Comparison of ENCODE assay signal across 29 cellular contexts in genomic region chr7:1480670-1481069, GRCh38.
"Had no signal": no experiment of that assay in that cellular context is flagged by ENCODE, and none has a peak within 500 bp of the region (broad histone marks: within the 10 kb centered on the region; RNA-seq: fewer than 3 reads in every experiment).

No MANE protein-coding gene starts in this region.

- FAIRE-seq: islet of Langerhans, kidney had no signal

- H3K36me3 Mint-ChIP-seq: immature natural killer cell had no signal

- H3K4me1 Mint-ChIP-seq: immature natural killer cell; nephron; neural crest cell; stimulated activated naive B cell treated with anti-CD40 and anti-IgM and Interleukin-4, amounts not matched to agents 10 μg/mL and 1 μg/mL and 100 μg/mL, for 72 hours had no signal

- H3K27me3 ChIP-seq: left lung, neutrophil, ovary, right atrium auricular region, right lobe of liver, stomach, testis, thyroid gland, transverse colon, upper lobe of left lung had no signal

- H3K4me1 ChIP-seq: left lung, lower lobe of right lung, right atrium auricular region, right lobe of liver, stomach, testis, thyroid gland, transverse colon, upper lobe of left lung had no signal

- H3K9me3 Mint-ChIP-seq: immature natural killer cell; naive thymus-derived CD8-positive, alpha-beta T cell; nephron; neural crest cell; stimulated activated naive B cell treated with anti-CD40 and anti-IgM and Interleukin-4, amounts not matched to agents 10 μg/mL and 1 μg/mL and 100 μg/mL, for 72 hours had no signal

- H3K4me3 Mint-ChIP-seq: immature natural killer cell; naive thymus-derived CD8-positive, alpha-beta T cell; nephron; neural crest cell; stimulated activated naive B cell treated with anti-CD40 and anti-IgM and Interleukin-4, amounts not matched to agents 10 μg/mL and 1 μg/mL and 100 μg/mL, for 72 hours had no signal

- H3K27ac ChIP-seq: left lung, lower lobe of right lung, neutrophil, ovary, right atrium auricular region, right lobe of liver, skin epidermis, stomach, testis, thyroid gland, transverse colon, upper lobe of left lung had no signal

- H3K4me3 ChIP-seq: left lung, lower lobe of right lung, ovary, right atrium auricular region, right lobe of liver, skin epidermis, stomach, testis, thyroid gland, transverse colon, upper lobe of left lung had no signal

- ATAC-seq: left colon; left lung; lower lobe of right lung; naive thymus-derived CD8-positive, alpha-beta T cell; right lobe of liver; stimulated activated naive B cell treated with anti-CD40 and anti-IgM and Interleukin-4, amounts not matched to agents 10 μg/mL and 1 μg/mL and 100 μg/mL, for 72 hours; stimulated activated naive CD8-positive, alpha-beta T cell treated with anti-CD3 and anti-CD28 coated beads, Interleukin-15, Interleukin-2, amounts not matched to agents 100 U/mL and 50 U/mL, for 24 hours had no signal

- H3K27me3 Mint-ChIP-seq: naive thymus-derived CD8-positive, alpha-beta T cell; progenitor cell of endocrine pancreas; stimulated activated naive B cell treated with anti-CD40 and anti-IgM and Interleukin-4, amounts not matched to agents 10 μg/mL and 1 μg/mL and 100 μg/mL, for 72 hours had no signal

- DNase-seq: hypothalamus; immature natural killer cell; kidney; left colon; left lung; lower lobe of right lung; mammary epithelial cell; mesenchymal stem cell; naive thymus-derived CD8-positive, alpha-beta T cell; ovary; right lobe of liver; stimulated activated CD4-positive, alpha-beta T cell treated with anti-CD3 and anti-CD28 coated beads, Interleukin-12 subunit alpha, Interleukin-12 subunit beta, amount 100 ng/mL, for 4 hours; stimulated activated CD4-positive, alpha-beta T cell treated with anti-CD3 and anti-CD28 coated beads, Interleukin-15, amount 100 ng/mL, for 24 hours; stimulated activated CD4-positive, alpha-beta T cell treated with anti-CD3 and anti-CD28 coated beads, Interleukin-2, amount 100 ng/mL, for 24 hours; stimulated activated CD4-positive, alpha-beta T cell treated with anti-CD3 and anti-CD28 coated beads, Interleukin-4, amount 100 ng/mL, for 1 hour; stimulated activated naive B cell treated with anti-CD40 and anti-IgM and Interleukin-4, amounts not matched to agents 10 μg/mL and 1 μg/mL and 100 μg/mL, for 72 hours; stimulated activated naive CD8-positive, alpha-beta T cell treated with anti-CD3 and anti-CD28 coated beads, Interleukin-15, Interleukin-2, amounts not matched to agents 100 U/mL and 50 U/mL, for 24 hours; stomach; testis; thyroid gland; transverse colon; upper lobe of left lung had no signal

- H3K27ac Mint-ChIP-seq: immature natural killer cell; naive thymus-derived CD8-positive, alpha-beta T cell; nephron; progenitor cell of endocrine pancreas; stimulated activated naive B cell treated with anti-CD40 and anti-IgM and Interleukin-4, amounts not matched to agents 10 μg/mL and 1 μg/mL and 100 μg/mL, for 72 hours had no signal

- H3K9me3 ChIP-seq: left lung, lower lobe of right lung, neutrophil, ovary, right atrium auricular region, right lobe of liver, stomach, testis, thyroid gland, transverse colon, upper lobe of left lung had no signal

- H3K36me3 ChIP-seq: ovary had no signal
